ENCODE assay signal across 16 cellular contexts in genomic region chr6:31899215-31899614, GRCh38. TPM values are rescaled to one million over a fixed set of nuclear protein-coding genes. Genes with fewer than 3 reads are reported as not detected.
DNase-seq lines count a peak whose midpoint lies in the region; ATAC-seq, FAIRE-seq and TF ChIP-seq lines count a peak whose summit lies in the region.
"Had no signal": no experiment of that assay in that cellular context is flagged by ENCODE, and none has a peak within 500 bp of the region (broad histone marks: within the 10 kb centered on the region; RNA-seq: fewer than 3 reads in every experiment).

No MANE protein-coding gene starts in this region.

- H3K27me3 Mint-ChIP-seq in T-helper 17 cell (no peaks in the 10 kb centered on the region), mesothelial cell of epicardium (ENCODE audit: low read depth) (no peaks in the 10 kb centered on the region)

- peak; percentile 35 for DNase-seq in CD1c-positive myeloid dendritic cell (ENCODE audit: extremely low spot score)
- no peak for DNase-seq in GM12891 (ENCODE audit: insufficient read length, low spot score)
- no peak for DNase-seq in T-helper 17 cell
- no peak for DNase-seq in mesothelial cell of epicardium (ENCODE audit: low spot score in 2 of 2, unreplicated experiment in 2 of 2)
- DNase-seq in HTR-8/SVneo (ENCODE audit: insufficient read length, low spot score) = no peak
- DNase-seq in NCI-H526 treated with DMSO at 0.1 percent for 48 hours (lab: John Stamatoyannopoulos, UW) = no peak
- no peak for DNase-seq in iPS-NIHi11 (ENCODE audit: low spot score)
- DNase-seq: activated CD4-positive, alpha-beta T cell treated with anti-CD3 and anti-CD28 coated beads for 1 hour; amniotic stem cell; DMS 273 treated with DMSO at 0.1 percent for 48 hours; NCI-H2171; stomach had no signal

- H3K4me3 Mint-ChIP-seq in T-helper 17 cell (peak overlapping the region; percentile 72), mesothelial cell of epicardium (peak overlapping the region; percentile 52)

- H3K36me3 Mint-ChIP-seq in T-helper 17 cell (ENCODE audit: low read depth) (peaks cover 3% of the 10 kb centered on the region), mesothelial cell of epicardium (no peaks in the 10 kb centered on the region)

- no peak for TF ChIP-seq POLR2A in GM12891 (IDR thresholded peaks at IDR 0.05; ENCODE audit: low read depth, low read length)

- no peak for ATAC-seq in T-helper 17 cell
- ATAC-seq in GM18498 (IDR thresholded peaks at IDR 0.05; ENCODE audit: unreplicated experiment) = no peak
- ATAC-seq: left lobe of liver had no signal

- H3K9me3 Mint-ChIP-seq in mesothelial cell of epicardium = no peaks in the 10 kb centered on the region

- H3K9me3 ChIP-seq in T-helper 17 cell (ENCODE audit: control insufficient read depth, low read length, poor library complexity, severe bottlenecking) = no peaks in the 10 kb centered on the region
- H3K9me3 ChIP-seq: HAP-1, stomach had no signal

- TF ChIP-seq CTCF in mesothelial cell of epicardium (IDR thresholded peaks at IDR 0.05; ENCODE audit: unreplicated experiment) = no peak

- no peak overlapping the region for H3K27ac Mint-ChIP-seq in T-helper 17 cell
- peak overlapping the region; percentile 87 for H3K27ac Mint-ChIP-seq in mesothelial cell of epicardium

- FAIRE-seq in GM12891 (lab: Jason Lieb, UNC) (no peak), HTR-8/SVneo (lab: Jason Lieb, UNC) (no peak)

- peaks cover 29% of the 10 kb centered on the region for H3K4me1 Mint-ChIP-seq in T-helper 17 cell
- H3K4me1 Mint-ChIP-seq in mesothelial cell of epicardium = peaks cover 38% of the 10 kb centered on the region

TF ChIP-seq in GM12891, 5 proteins besides CTCF, POLR2A, EP300 and RAD21:
- TF ChIP-seq POLR2AphosphoS5 (IDR thresholded peaks at IDR 0.05; ENCODE audit: low read depth, low read length) (no peak), POU2F2 (IDR thresholded peaks at IDR 0.05; ENCODE audit: low read depth, low read length) (no peak), TAF1 (IDR thresholded peaks at IDR 0.05; ENCODE audit: low read depth, low read length) (no peak), SPI1 (IDR thresholded peaks at IDR 0.05; ENCODE audit: low read depth, low read length) (peak; percentile 46), PAX5 (IDR thresholded peaks at IDR 0.05; ENCODE audit: insufficient read depth, low read length, severe bottlenecking) (no peak)

RNA-seq across cellular contexts. Expression of gene EHMT2, which starts 1.7 kb away (rescaled TPM):
- 31.1 TPM for polyA plus RNA-seq in GM12891 (2012; ENCODE audit: low read depth, missing spikeins)
- total RNA-seq in T-helper 17 cell (10 to 100 TPM; 40.4 to 46.2 TPM), mesothelial cell of epicardium (127 to 135 TPM (median 129 TPM) in 3 replicates)

RNA-seq across cellular contexts. Expression of gene ZBTB12, which starts 2.7 kb away (rescaled TPM):
- 1.5 TPM for polyA plus RNA-seq in GM12891 (2012; ENCODE audit: low read depth, missing spikeins)
- total RNA-seq in T-helper 17 cell = under 1 TPM; 0.50 to 0.96 TPM
- total RNA-seq in mesothelial cell of epicardium = 35.3 to 37.1 TPM (median 35.9 TPM) in 3 replicates

RNA-seq across cellular contexts. Expression of gene SLC44A4, which starts 20.4 kb away (rescaled TPM):
- not detected for polyA plus RNA-seq in GM12891 (2012; ENCODE audit: low read depth, missing spikeins)
- total RNA-seq in T-helper 17 cell (under 1 TPM; 0.10 to 0.13 TPM), mesothelial cell of epicardium (0.40 to 0.94 TPM (median 0.66 TPM) in 3 replicates)

RNA-seq across cellular contexts. Expression of gene C2, which starts 28.3 kb away (rescaled TPM):
- polyA plus RNA-seq in GM12891 (2012; ENCODE audit: low read depth, missing spikeins) = 0.06 TPM
- total RNA-seq in T-helper 17 cell (1 to 10 TPM in 1 of 2 donors, not detected in 1; 2.1 TPM), mesothelial cell of epicardium (1.6 to 2.9 TPM (median 2.7 TPM) in 3 replicates)
- total RNA-seq: glomerular endothelial cell had no signal

RNA-seq across cellular contexts. Expression of gene NEU1, which starts 36.6 kb away (rescaled TPM):
- 13.0 TPM for polyA plus RNA-seq in GM12891 (2012; ENCODE audit: low read depth, missing spikeins)
- total RNA-seq in T-helper 17 cell (10 to 100 TPM; 27.1 to 29.6 TPM), mesothelial cell of epicardium (23.2 to 24.7 TPM (median 24.4 TPM) in 3 replicates)

Comparison
In these comparisons a context has a peak if more than half of its experiments do, and no peak if none do; other contexts are left out.
1. RNA of gene ZBTB12, which starts 2.7 kb away (total RNA-seq): 35.3 to 37.1 TPM in mesothelial cell of epicardium; 0.50 to 0.96 TPM in T-helper 17 cell; every median in the first group is over 10 times any median in the second.